ENCODE assay signal across 11 cellular contexts in the genomic region with DNA sequence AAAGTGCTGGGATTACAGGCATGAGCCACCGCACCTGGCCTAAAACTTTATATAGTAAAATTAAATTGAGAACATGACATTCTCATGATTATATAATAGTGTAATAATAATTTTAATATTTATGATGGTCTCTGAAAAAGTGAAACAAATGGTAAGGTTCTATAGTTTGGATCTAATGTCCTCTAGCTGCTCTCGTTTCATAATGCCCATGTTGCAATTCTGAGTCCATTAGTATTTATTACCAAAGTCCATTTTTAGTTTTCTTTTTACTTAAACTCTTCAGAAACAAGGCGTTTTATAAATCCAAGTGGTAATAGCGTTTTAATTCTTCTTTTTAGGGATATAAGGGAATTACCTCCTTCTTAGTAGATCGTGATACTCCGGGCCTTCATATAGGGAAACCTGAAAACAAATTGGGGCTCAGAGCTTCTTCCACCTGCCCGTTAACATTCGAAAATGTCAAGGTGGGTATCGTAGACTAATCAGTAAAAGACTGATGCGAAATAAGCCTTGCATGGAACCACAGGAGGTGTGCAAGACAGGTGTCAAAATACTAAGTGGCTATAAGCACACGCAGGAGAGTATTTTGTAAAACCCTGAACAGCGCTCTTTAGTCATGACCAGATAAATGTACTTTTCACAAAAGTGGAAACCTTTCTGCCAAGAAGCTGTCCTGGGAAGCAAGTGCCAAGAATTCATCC. TPM values are rescaled to one million over a fixed set of nuclear protein-coding genes. Genes with fewer than 3 reads are reported as not detected.
DNase-seq lines count a peak whose midpoint lies in the region; ATAC-seq, FAIRE-seq and TF ChIP-seq lines count a peak whose summit lies in the region.
"Had no signal": no experiment of that assay in that cellular context is flagged by ENCODE, and none has a peak within 500 bp of the region (broad histone marks: within the 10 kb centered on the region; RNA-seq: fewer than 3 reads in every experiment).

No MANE protein-coding gene starts in this region.

- H3K79me2 ChIP-seq in DND-41 (ENCODE audit: insufficient read depth, low read length) (no peaks in the 10 kb centered on the region), HepG2 (ENCODE audit: insufficient read depth, low read length) (no peaks in the 10 kb centered on the region)

- DNase-seq in DND-41, result no peak
- DNase-seq in HepG2 (ENCODE audit: low spot score), result no peak
- DNase-seq in NCI-H526 treated with DMSO at 0.1 percent for 48 hours (lab: John Stamatoyannopoulos, UW), result no peak
- DNase-seq in GM12892 (ENCODE audit: insufficient read length), result no peak
- DNase-seq: GOT3 had no signal

- H3K9ac ChIP-seq in DND-41 (ENCODE audit: low read depth, low read length) (no peak overlapping the region), HepG2 (ENCODE audit: insufficient read depth, low read depth, low read length) (no peak overlapping the region)
- H3K9ac ChIP-seq: KMS-11 had no signal

- 86% methylated on average over 12 of the region's 12 CpGs for WGBS in HepG2 (ENCODE audit: low lambda C conversion rate)

- H3K9me3 ChIP-seq in DND-41 (ENCODE audit: insufficient read depth, low read length, severe bottlenecking) (no peaks in the 10 kb centered on the region), HepG2 (ENCODE audit: low read length) (no peaks in the 10 kb centered on the region)
- H3K9me3 ChIP-seq: HAP-1 had no signal

- no peak for TF ChIP-seq RAD21 in HepG2 (CRISPR knock-in tag; IDR thresholded peaks at IDR 0.05)

- ATAC-seq in DND-41 (ENCODE audit: insufficient read depth, low read depth) (0 out of 3 replicates have a peak, but pooled peaks have one; percentile 12), GM18517 (IDR thresholded peaks at IDR 0.05; ENCODE audit: unreplicated experiment) (peak; percentile 18), HG03520 (IDR thresholded peaks at IDR 0.05; ENCODE audit: unreplicated experiment) (peak; percentile 11), HepG2 (peak; percentile 19; the same call in 1 of the 3 replicates), HG03025 (IDR thresholded peaks at IDR 0.05; ENCODE audit: low FRiP score, unreplicated experiment) (no peak)

- H3K36me3 ChIP-seq in DND-41 (ENCODE audit: insufficient read depth, low read length) (peaks cover 10% of the 10 kb centered on the region), HepG2 (replicated peaks in 1 of 2; ENCODE audit: control insufficient read depth in 1 of 2, insufficient read depth in 2 of 2, low read length in 2 of 2) (peaks cover 20 to 60% of the 10 kb centered on the region in 2 experiments)

- TF ChIP-seq CTCF in DND-41 (IDR thresholded peaks at IDR 0.05; ENCODE audit: borderline replicate concordance, extremely low read depth, low read length, poor library complexity, severe bottlenecking) (no peak), HepG2 (CRISPR knock-in tag; IDR thresholded peaks at IDR 0.05) (no peak)

- BruUV-seq in HepG2 (replicated peaks; lab: Mats Ljungman, UMichigan), result TSS peak; percentile 25

- no peaks in the 10 kb centered on the region for H4K20me1 ChIP-seq in DND-41 (ENCODE audit: insufficient read depth, low read length)
- H4K20me1 ChIP-seq in HepG2 (ENCODE audit: insufficient read depth, low read length), result no peaks in the 10 kb centered on the region

- H3K4me1 ChIP-seq in DND-41 (ENCODE audit: insufficient read depth, low read length) (no peaks in the 10 kb centered on the region), HepG2 (ENCODE audit: insufficient read depth, low read length) (peaks cover 18% of the 10 kb centered on the region)
- H3K4me1 ChIP-seq: HAP-1 had no signal

- TF ChIP-seq POLR2A in HepG2 (IDR thresholded peaks at IDR 0.05; ENCODE audit: insufficient read depth in 1 of 2, low read depth in 2 of 2, low read length in 2 of 2) (no peak), GM12892 (IDR thresholded peaks at IDR 0.05; ENCODE audit: low read depth, low read length) (no peak)

- in situ Hi-C loops in HepG2 (cut with HindIII; ENCODE audit: extremely low pct_ligation_motif_present, low pct_unique_long_range_greater_than_20kb), result loop anchor here (10.0 kb wide), 2 partner anchors 342 to 522 kb away; no protein-coding TSS in a partner anchor

- POLR2A ChIA-PET in HepG2 (lab: Yijun Ruan, JAX), result no interaction called here

- no peak overlapping the region for H2AFZ ChIP-seq in DND-41 (ENCODE audit: low read depth, low read length)
- H2AFZ ChIP-seq in HepG2 (ENCODE audit: low read length), result no peak overlapping the region

- TF ChIP-seq EP300 in HepG2 (IDR thresholded peaks at IDR 0.05; ENCODE audit: low read depth in 2 of 2, low read length in 2 of 2) (no peak), HepG2 (CRISPR knock-in tag; IDR thresholded peaks at IDR 0.05; ENCODE audit: borderline replicate concordance) (no peak)

- FAIRE-seq in HepG2 (lab: Jason Lieb, UNC) (no peak), GM12892 (lab: Jason Lieb, UNC) (no peak)
- FAIRE-seq: D721Med had no signal

- no peaks in the 10 kb centered on the region for H3K27me3 ChIP-seq in DND-41 (ENCODE audit: insufficient read depth, low read length, poor library complexity)
- no peaks in the 10 kb centered on the region for H3K27me3 ChIP-seq in HepG2 (ENCODE audit: control insufficient read depth in 1 of 2, insufficient read depth in 2 of 2, low read length in 2 of 2)

- CTCF ChIA-PET in HepG2 (lab: Yijun Ruan, JAX; ENCODE audit: low intra/inter-chr PET ratio, low total read pairs), result interaction anchor here (1.0 to 2.0 kb wide), 2 partner anchors 517 to 518 kb away, joined by 3 to 15 read pairs; no protein-coding TSS in a partner anchor

- H3K27ac ChIP-seq in DND-41 (ENCODE audit: low read length), result no peak overlapping the region
- peak overlapping the region; percentile 18 for H3K27ac ChIP-seq in HepG2 (ENCODE audit: extremely low read length, insufficient read depth, low read length)
- H3K27ac ChIP-seq: KMS-11 had no signal

- intact Hi-C loops in HepG2 (cut with micrococcal nuclease; ENCODE audit: unreplicated experiment), result loop anchor here (2.0 to 5.0 kb wide), 2 partner anchors 90 to 339 kb away; no protein-coding TSS in a partner anchor

- H3K4me2 ChIP-seq in DND-41 (ENCODE audit: insufficient read depth, low read length), result no peak overlapping the region
- H3K4me2 ChIP-seq in HepG2 (ENCODE audit: low read depth, low read length), result no peak overlapping the region
- H3K4me2 ChIP-seq: KMS-11 had no signal

- no peak overlapping the region for H3K4me3 ChIP-seq in DND-41 (ENCODE audit: low read depth in 1 of 2, low read length in 2 of 2)
- no peak overlapping the region for H3K4me3 ChIP-seq in HepG2 (replicated peaks in 1 of 3; ENCODE audit: insufficient read depth in 1 of 3, low read depth in 2 of 3, low read length in 3 of 3)
- H3K4me3 ChIP-seq: HAP-1 had no signal

RNA-seq across cellular contexts. Expression of gene ACADSB, which starts 34.1 kb away (rescaled TPM):
- total RNA-seq in HepG2 (2016; rRNA removed; fragmentation: Illumina TruSeq; extraction: Trizol), result 80.0 and 186 TPM in 2 replicates
- 4.1 and 6.0 TPM in 2 replicates for total RNA-seq in HepG2 (2016; cell fraction: cytosol; rRNA removed; fragmentation: Illumina TruSeq; extraction: Trizol; ENCODE audit: low read depth)
- 83.2 and 181 TPM in 2 replicates for total RNA-seq in HepG2 (2016; cell fraction: insoluble cytoplasmic fraction; rRNA removed; fragmentation: Illumina TruSeq; extraction: Trizol)
- 18.7 and 22.3 TPM in 2 replicates for total RNA-seq in HepG2 (2016; cell fraction: membrane; rRNA removed; fragmentation: Illumina TruSeq; extraction: Trizol)
- 56.2 and 60.6 TPM in 2 replicates for total RNA-seq in HepG2 (2016; cell fraction: nucleus; rRNA removed; fragmentation: Illumina TruSeq; extraction: Trizol)
- polyA plus RNA-seq in HepG2 (2011; rRNA removed), result 76.6 and 87.6 TPM in 2 replicates
- 29.9 and 54.9 TPM in 2 replicates for polyA plus RNA-seq in HepG2 (2011; cell fraction: cytosol; rRNA removed)
- 44.5 and 55.6 TPM in 2 replicates for polyA plus RNA-seq in HepG2 (2011; cell fraction: nucleus; rRNA removed)
- polyA plus RNA-seq in HepG2 (2012), result 86.5 and 157 TPM in 2 replicates
- polyA plus RNA-seq in HepG2 (2016; cell fraction: cytosol; fragmentation: Illumina TruSeq; extraction: Trizol; ENCODE audit: low read depth), result 2.0 and 3.4 TPM in 2 replicates
- polyA plus RNA-seq in HepG2 (2016; cell fraction: insoluble cytoplasmic fraction; fragmentation: Illumina TruSeq; extraction: Trizol; ENCODE audit: low read depth), result 165 TPM in 2 replicates
- polyA plus RNA-seq in HepG2 (2016; cell fraction: membrane; fragmentation: Illumina TruSeq; extraction: Trizol; ENCODE audit: low read depth), result 8.4 and 9.5 TPM in 2 replicates
- polyA plus RNA-seq in HepG2 (2016; cell fraction: nucleus; fragmentation: Illumina TruSeq; extraction: Trizol; ENCODE audit: insufficient read depth, low read depth), result 75.5 and 83.4 TPM in 2 replicates
- 1.1 and 23.6 TPM in 2 replicates for polyA minus RNA-seq in HepG2 (2011; rRNA and poly(A)+ RNA removed; ENCODE audit: low replicate concordance)
- polyA minus RNA-seq in HepG2 (2011; cell fraction: cytosol; rRNA and poly(A)+ RNA removed), result 44.7 and 65.6 TPM in 2 replicates
- polyA minus RNA-seq in HepG2 (2011; cell fraction: nucleus; rRNA and poly(A)+ RNA removed), result 83.4 and 110 TPM in 2 replicates
- polyA plus RNA-seq in GM12892 (2012; ENCODE audit: missing spikeins), result 18.1 TPM

RNA-seq across cellular contexts. Expression of gene IKZF5, which starts 34.3 kb away (rescaled TPM):
- 3.7 and 4.1 TPM in 2 replicates for total RNA-seq in HepG2 (2016; rRNA removed; fragmentation: Illumina TruSeq; extraction: Trizol)
- total RNA-seq in HepG2 (2016; cell fraction: cytosol; rRNA removed; fragmentation: Illumina TruSeq; extraction: Trizol; ENCODE audit: low read depth), result 0.61 and 0.62 TPM in 2 replicates
- 3.1 and 4.8 TPM in 2 replicates for total RNA-seq in HepG2 (2016; cell fraction: insoluble cytoplasmic fraction; rRNA removed; fragmentation: Illumina TruSeq; extraction: Trizol)
- total RNA-seq in HepG2 (2016; cell fraction: membrane; rRNA removed; fragmentation: Illumina TruSeq; extraction: Trizol), result 2.5 and 3.3 TPM in 2 replicates
- 8.2 and 9.7 TPM in 2 replicates for total RNA-seq in HepG2 (2016; cell fraction: nucleus; rRNA removed; fragmentation: Illumina TruSeq; extraction: Trizol)
- polyA plus RNA-seq in HepG2 (2011; rRNA removed), result 11.3 and 12.0 TPM in 2 replicates
- 4.6 and 5.5 TPM in 2 replicates for polyA plus RNA-seq in HepG2 (2011; cell fraction: cytosol; rRNA removed)
- 12.2 and 13.5 TPM in 2 replicates for polyA plus RNA-seq in HepG2 (2011; cell fraction: nucleus; rRNA removed)
- 9.4 and 13.5 TPM in 2 replicates for polyA plus RNA-seq in HepG2 (2012)
- polyA plus RNA-seq in HepG2 (2016; cell fraction: cytosol; fragmentation: Illumina TruSeq; extraction: Trizol; ENCODE audit: low read depth), result 1.1 and 1.2 TPM in 2 replicates
- 13.5 and 14.5 TPM in 2 replicates for polyA plus RNA-seq in HepG2 (2016; cell fraction: insoluble cytoplasmic fraction; fragmentation: Illumina TruSeq; extraction: Trizol; ENCODE audit: low read depth)
- polyA plus RNA-seq in HepG2 (2016; cell fraction: membrane; fragmentation: Illumina TruSeq; extraction: Trizol; ENCODE audit: low read depth), result 3.2 and 5.6 TPM in 2 replicates
- polyA plus RNA-seq in HepG2 (2016; cell fraction: nucleus; fragmentation: Illumina TruSeq; extraction: Trizol; ENCODE audit: insufficient read depth, low read depth), result 18.6 and 19.5 TPM in 2 replicates
- 6.1 and 9.1 TPM in 2 replicates for polyA minus RNA-seq in HepG2 (2011; rRNA and poly(A)+ RNA removed; ENCODE audit: low replicate concordance)
- polyA minus RNA-seq in HepG2 (2011; cell fraction: cytosol; rRNA and poly(A)+ RNA removed), result 4.9 and 5.3 TPM in 2 replicates
- 21.5 and 26.7 TPM in 2 replicates for polyA minus RNA-seq in HepG2 (2011; cell fraction: nucleus; rRNA and poly(A)+ RNA removed)
- 12.5 TPM for polyA plus RNA-seq in GM12892 (2012; ENCODE audit: missing spikeins)
